ENCODE assay signal across 16 cellular contexts in the genomic region with DNA sequence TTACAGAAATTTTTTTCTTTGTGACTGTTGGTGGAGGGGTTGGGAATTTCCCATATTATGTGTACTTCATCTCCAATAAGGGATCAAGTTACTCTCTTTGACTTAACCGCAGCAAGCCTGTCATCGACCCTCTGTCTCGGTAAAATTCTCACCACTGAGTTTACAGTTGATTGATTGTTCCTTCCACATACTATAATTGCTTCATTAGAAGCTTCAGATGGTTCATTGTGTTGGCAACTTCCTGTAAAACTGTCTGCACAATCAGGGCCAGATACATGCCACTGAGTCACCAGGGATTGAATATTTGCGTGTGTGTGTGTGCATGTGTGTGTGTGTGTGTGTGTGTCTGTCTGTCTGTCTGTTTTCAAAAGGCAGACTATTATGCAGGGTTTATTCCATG.
A peak's percentile ranks its signal among the peaks of the same experiment; 100 is the strongest.
DNase-seq lines count a peak whose midpoint lies in the region; ATAC-seq and TF ChIP-seq lines count a peak whose summit lies in the region.
"Had no signal": no experiment of that assay in that cellular context is flagged by ENCODE, and none has a peak within 500 bp of the region (broad histone marks: within the 10 kb centered on the region; RNA-seq: fewer than 3 reads in every experiment).

No MANE protein-coding gene starts in this region.

- DNase-seq in DMS153 (lab: John Stamatoyannopoulos, UW): peak; percentile 76
- peak; percentile 49 for DNase-seq in NCI-H1417 treated with DMSO at 0.1 percent for 48 hours (lab: John Stamatoyannopoulos, UW)
- peak; percentile 54 for DNase-seq in astrocyte of the cerebellum (ENCODE audit: low read depth)
- DNase-seq in kidney epithelial cell (ENCODE audit: low read depth): peak; percentile 83
- no peak for DNase-seq in left lung
- no peak for DNase-seq in AML-193 (lab: John Stamatoyannopoulos, UW)
- DNase-seq in coronary artery (ENCODE audit: low spot score): no peak
- DNase-seq: activated naive CD8-positive, alpha-beta T cell treated with anti-CD3 and anti-CD28 coated beads for 36 hours; hypothalamus; mesendoderm; Peyer's patch; posterior cingulate gyrus; stimulated activated CD4-positive, alpha-beta T cell treated with anti-CD3 and anti-CD28 coated beads, Interleukin-4, amount 100 ng/mL, for 24 hours; stomach had no signal

- H3K9me3 ChIP-seq in left lung: no peaks in the 10 kb centered on the region
- H3K9me3 ChIP-seq: Peyer's patch, stomach had no signal

- H3K4me3 ChIP-seq in astrocyte of the cerebellum (ENCODE audit: low read depth, low read length) (no peak overlapping the region), kidney epithelial cell (ENCODE audit: low read depth, low read length) (no peak overlapping the region), left lung (no peak overlapping the region), coronary artery (no peak overlapping the region)
- H3K4me3 ChIP-seq: Peyer's patch, stomach had no signal

- no peak overlapping the region for H3K27ac ChIP-seq in left lung
- no peak overlapping the region for H3K27ac ChIP-seq in coronary artery
- H3K27ac ChIP-seq: HL-60, Peyer's patch, stomach had no signal

- in situ Hi-C loops in astrocyte of the cerebellum (cut with HindIII; ENCODE audit: low sequenced_read_pairs): no loop called here

- TF ChIP-seq CTCF in astrocyte of the cerebellum (IDR thresholded peaks at IDR 0.05; ENCODE audit: low read depth, low read length, missing control alignments) (no peak), kidney epithelial cell (IDR thresholded peaks at IDR 0.05; ENCODE audit: insufficient read depth, low read length, poor library complexity, severe bottlenecking) (no peak), left lung (IDR thresholded peaks at IDR 0.05) (no peak), coronary artery (IDR thresholded peaks at IDR 0.05) (no peak)

- no peak for ATAC-seq in HG03354 (IDR thresholded peaks at IDR 0.05; ENCODE audit: poor library complexity, severe bottlenecking, unreplicated experiment)
- no peak for ATAC-seq in left lung

- H3K27me3 ChIP-seq in kidney epithelial cell (ENCODE audit: control insufficient read depth, insufficient read depth, low read length) (no peaks in the 10 kb centered on the region), left lung (no peaks in the 10 kb centered on the region)
- H3K27me3 ChIP-seq: Peyer's patch, stomach had no signal

- no peaks in the 10 kb centered on the region for H3K36me3 ChIP-seq in kidney epithelial cell (ENCODE audit: control insufficient read depth, insufficient read depth, low read length)
- H3K36me3 ChIP-seq in left lung: no peaks in the 10 kb centered on the region
- H3K36me3 ChIP-seq: Peyer's patch, stomach had no signal

- intact Hi-C loops in left lung (cut with DNase I): no loop called here

- H3K4me1 ChIP-seq in left lung: no peaks in the 10 kb centered on the region
- H3K4me1 ChIP-seq: Peyer's patch, stomach had no signal

Comparison
In these comparisons a context has a peak if more than half of its experiments do, and no peak if none do; other contexts are left out.
1. DNase-seq: peak in DMS153 (single experiment), NCI-H1417 treated with DMSO at 0.1 percent for 48 hours (single experiment), astrocyte of the cerebellum (single experiment) and kidney epithelial cell (single experiment); none in left lung (0 of 2), AML-193 (0 of 2) and coronary artery (single experiment).